8 cellular contexts compared by ENCODE assay signal in the genomic region with DNA sequence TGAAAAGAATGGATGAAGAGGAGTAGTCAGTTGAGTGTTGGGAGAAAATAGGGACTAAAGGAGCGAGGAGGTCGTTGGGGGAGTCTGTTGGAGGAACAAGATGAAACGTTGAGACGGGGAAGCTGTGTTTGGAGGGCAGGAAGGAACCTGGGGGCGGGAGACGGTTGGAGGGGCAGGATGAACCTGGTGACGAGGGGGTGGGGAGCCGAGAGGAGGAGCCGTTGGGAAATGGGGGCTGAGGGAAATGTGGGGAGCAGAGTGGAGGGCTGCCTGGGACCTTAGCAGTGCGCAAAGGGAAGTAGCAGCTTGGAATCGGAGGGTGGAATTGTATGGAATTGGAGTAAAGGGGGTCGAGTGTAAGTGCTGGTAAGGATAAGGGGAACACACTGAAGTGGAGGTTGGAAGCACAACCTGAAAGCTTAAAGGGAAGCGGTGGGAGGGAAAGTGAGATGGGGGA. TPM values are rescaled to one million over a fixed set of nuclear protein-coding genes. Genes with fewer than 3 reads are reported as not detected.
DNase-seq lines count a peak whose midpoint lies in the region; ATAC-seq, FAIRE-seq and TF ChIP-seq lines count a peak whose summit lies in the region.

No MANE protein-coding gene starts in this region.

- CTCF ChIA-PET in A549 (lab: Yijun Ruan, JAX), result interaction anchor here (0.6 to 1.7 kb wide), 7 partner anchors 17 to 243 kb away, joined by 3 to 5 read pairs (median 3); no protein-coding TSS in a partner anchor

- 2% methylated on average over 12 of the region's 13 CpGs for WGBS in A549 (ENCODE audit: missing lambda C conversion rate)
- WGBS in iPS DF 6.9 (ENCODE audit: insufficient coverage, insufficient read length), result no CpG with 5 or more reads among the region's 13 CpGs
- 0 to 1% methylated on average over 13 of the region's 13 CpGs for WGBS in sigmoid colon, 2 donors

- TF ChIP-seq EP300 in A549 (IDR thresholded peaks at IDR 0.05) (no peak), sigmoid colon (IDR thresholded peaks at IDR 0.05) (no peak)

- H3K27ac ChIP-seq in A549, result peak overlapping the region; percentile 88 to 96
- no peak overlapping the region for H3K27ac ChIP-seq in iPS DF 6.9 (ENCODE audit: low read length)
- peak overlapping the region; percentile 82 to 88 (median 84) for H3K27ac ChIP-seq in sigmoid colon

- peak overlapping the region; percentile 86 for H3K4me3 ChIP-seq in A549
- peak overlapping the region; percentile 74 for H3K4me3 ChIP-seq in GM12875 (ENCODE audit: low read depth, low read length)
- H3K4me3 ChIP-seq in astrocyte of the cerebellum (ENCODE audit: low read depth, low read length), result peak overlapping the region; percentile 92
- peak overlapping the region; percentile 95 for H3K4me3 ChIP-seq in iPS DF 6.9 (ENCODE audit: low read length)
- peak overlapping the region; percentile 70 to 93 (median 78) for H3K4me3 ChIP-seq in sigmoid colon

- H3K9me3 ChIP-seq in A549 (no peaks in the 10 kb centered on the region), iPS DF 6.9 (ENCODE audit: control insufficient read depth, insufficient read depth, low read length) (no peaks in the 10 kb centered on the region), sigmoid colon (no peaks in the 10 kb centered on the region)

- intact Hi-C loops in sigmoid colon (cut with DNase I), result loop anchor here (1.0 to 10.0 kb wide), 2 partner anchors 101 to 245 kb away; a partner anchor contains a TSS

- H3K27me3 ChIP-seq in iPS DF 6.9 (ENCODE audit: control insufficient read depth, insufficient read depth, low read length), result no peaks in the 10 kb centered on the region
- no peaks in the 10 kb centered on the region for H3K27me3 ChIP-seq in sigmoid colon

- DNase-seq in A549 (ENCODE audit: low read depth in 1 of 2, low spot score in 1 of 2), result no peak
- peak; percentile 14 for DNase-seq in RPMI7951 (ENCODE audit: low read depth)
- DNase-seq in astrocyte of the cerebellum (ENCODE audit: low read depth), result no peak
- no peak for DNase-seq in iPS DF 6.9 (ENCODE audit: low read depth, low spot score)
- DNase-seq in sigmoid colon, result peak; percentile 62

- ATAC-seq in A549 (peak; percentile 28 to 57; a peak in 4 of 6 replicates), GM18517 (IDR thresholded peaks at IDR 0.05; ENCODE audit: unreplicated experiment) (no peak), HG02763 (IDR thresholded peaks at IDR 0.05; ENCODE audit: unreplicated experiment) (no peak)

- no peak for TF ChIP-seq RAD21 in A549 (conservative IDR thresholded peaks at IDR 0.05 in 1 of 2, IDR thresholded peaks at IDR 0.05 in 1 of 2)

- FAIRE-seq in A549 (lab: Jason Lieb, UNC), result no peak

- no peak for TF ChIP-seq CTCF in A549 (IDR thresholded peaks at IDR 0.05)
- no peak for TF ChIP-seq CTCF in GM12875 (IDR thresholded peaks at IDR 0.05; ENCODE audit: borderline replicate concordance, insufficient read depth, low read depth, low read length)
- no peak for TF ChIP-seq CTCF in astrocyte of the cerebellum (IDR thresholded peaks at IDR 0.05; ENCODE audit: low read depth, low read length, missing control alignments)
- no peak for TF ChIP-seq CTCF in sigmoid colon (IDR thresholded peaks at IDR 0.05)

- POLR2A ChIA-PET in A549 (lab: Yijun Ruan, JAX), result interaction anchor here (0.6 to 2.5 kb wide), 10 partner anchors 10 to 266 kb away, joined by 3 to 13 read pairs (median 7); a partner anchor contains a TSS

- H3K4me1 ChIP-seq in A549 (peaks cover 19% of the 10 kb centered on the region; the same call in 2 of the 3 replicates), iPS DF 6.9 (ENCODE audit: control insufficient read depth, insufficient read depth, low read length) (no peaks in the 10 kb centered on the region), sigmoid colon (peaks cover 0 to 32% (median 26%) of the 10 kb centered on the region in 4 donors)

- in situ Hi-C loops in astrocyte of the cerebellum (cut with HindIII; ENCODE audit: low sequenced_read_pairs), result no loop called here

- H3K36me3 ChIP-seq in iPS DF 6.9 (ENCODE audit: control insufficient read depth, insufficient read depth, low read length) (no peaks in the 10 kb centered on the region; the same call in 1 of the 2 replicates), sigmoid colon (no peaks in the 10 kb centered on the region)

- TF ChIP-seq POLR2A in A549 (IDR thresholded peaks at IDR 0.05; ENCODE audit: low read length) (no peak), sigmoid colon (IDR thresholded peaks at IDR 0.05) (no peak)

- H3K4me2 ChIP-seq in A549, result peak overlapping the region; percentile 84

TF ChIP-seq in A549, 52 proteins besides CTCF, POLR2A, EP300 and RAD21 (continues in another document):
- TF ChIP-seq, protein P1, sequence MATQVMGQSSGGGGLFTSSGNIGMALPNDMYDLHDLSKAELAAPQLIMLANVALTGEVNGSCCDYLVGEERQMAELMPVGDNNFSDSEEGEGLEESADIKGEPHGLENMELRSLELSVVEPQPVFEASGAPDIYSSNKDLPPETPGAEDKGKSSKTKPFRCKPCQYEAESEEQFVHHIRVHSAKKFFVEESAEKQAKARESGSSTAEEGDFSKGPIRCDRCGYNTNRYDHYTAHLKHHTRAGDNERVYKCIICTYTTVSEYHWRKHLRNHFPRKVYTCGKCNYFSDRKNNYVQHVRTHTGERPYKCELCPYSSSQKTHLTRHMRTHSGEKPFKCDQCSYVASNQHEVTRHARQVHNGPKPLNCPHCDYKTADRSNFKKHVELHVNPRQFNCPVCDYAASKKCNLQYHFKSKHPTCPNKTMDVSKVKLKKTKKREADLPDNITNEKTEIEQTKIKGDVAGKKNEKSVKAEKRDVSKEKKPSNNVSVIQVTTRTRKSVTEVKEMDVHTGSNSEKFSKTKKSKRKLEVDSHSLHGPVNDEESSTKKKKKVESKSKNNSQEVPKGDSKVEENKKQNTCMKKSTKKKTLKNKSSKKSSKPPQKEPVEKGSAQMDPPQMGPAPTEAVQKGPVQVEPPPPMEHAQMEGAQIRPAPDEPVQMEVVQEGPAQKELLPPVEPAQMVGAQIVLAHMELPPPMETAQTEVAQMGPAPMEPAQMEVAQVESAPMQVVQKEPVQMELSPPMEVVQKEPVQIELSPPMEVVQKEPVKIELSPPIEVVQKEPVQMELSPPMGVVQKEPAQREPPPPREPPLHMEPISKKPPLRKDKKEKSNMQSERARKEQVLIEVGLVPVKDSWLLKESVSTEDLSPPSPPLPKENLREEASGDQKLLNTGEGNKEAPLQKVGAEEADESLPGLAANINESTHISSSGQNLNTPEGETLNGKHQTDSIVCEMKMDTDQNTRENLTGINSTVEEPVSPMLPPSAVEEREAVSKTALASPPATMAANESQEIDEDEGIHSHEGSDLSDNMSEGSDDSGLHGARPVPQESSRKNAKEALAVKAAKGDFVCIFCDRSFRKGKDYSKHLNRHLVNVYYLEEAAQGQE (IDR thresholded peaks at IDR 0.05), result no peak
- TF ChIP-seq ZFP36 (IDR thresholded peaks at IDR 0.05; ENCODE audit: borderline replicate concordance, partially characterized antibody) (no peak), HOXA7 (CRISPR knock-in tag; IDR thresholded peaks at IDR 0.05) (no peak), HOXB5 (CRISPR knock-in tag; IDR thresholded peaks at IDR 0.05) (no peak), NR3C1 (IDR thresholded peaks at IDR 0.05) (no peak), BHLHE40 (IDR thresholded peaks at IDR 0.05; ENCODE audit: low read depth, low read length) (no peak), PHF8 (IDR thresholded peaks at IDR 0.05; ENCODE audit: borderline replicate concordance, low read depth) (no peak), HEYL (CRISPR knock-in tag; IDR thresholded peaks at IDR 0.05) (no peak), TP53 (CRISPR knock-in tag; IDR thresholded peaks at IDR 0.05) (no peak), EHF (CRISPR knock-in tag; IDR thresholded peaks at IDR 0.05) (no peak), NFE2L2 (conservative IDR thresholded peaks at IDR 0.05; ENCODE audit: low read length) (no peak), SREBF2 (IDR thresholded peaks at IDR 0.05) (no peak), MYC (IDR thresholded peaks at IDR 0.05; ENCODE audit: borderline replicate concordance, low read length) (no peak), RARB (CRISPR knock-in tag; IDR thresholded peaks at IDR 0.05) (no peak), KDM1A (IDR thresholded peaks at IDR 0.05; ENCODE audit: low read depth) (no peak)
- TF ChIP-seq, protein P2, sequence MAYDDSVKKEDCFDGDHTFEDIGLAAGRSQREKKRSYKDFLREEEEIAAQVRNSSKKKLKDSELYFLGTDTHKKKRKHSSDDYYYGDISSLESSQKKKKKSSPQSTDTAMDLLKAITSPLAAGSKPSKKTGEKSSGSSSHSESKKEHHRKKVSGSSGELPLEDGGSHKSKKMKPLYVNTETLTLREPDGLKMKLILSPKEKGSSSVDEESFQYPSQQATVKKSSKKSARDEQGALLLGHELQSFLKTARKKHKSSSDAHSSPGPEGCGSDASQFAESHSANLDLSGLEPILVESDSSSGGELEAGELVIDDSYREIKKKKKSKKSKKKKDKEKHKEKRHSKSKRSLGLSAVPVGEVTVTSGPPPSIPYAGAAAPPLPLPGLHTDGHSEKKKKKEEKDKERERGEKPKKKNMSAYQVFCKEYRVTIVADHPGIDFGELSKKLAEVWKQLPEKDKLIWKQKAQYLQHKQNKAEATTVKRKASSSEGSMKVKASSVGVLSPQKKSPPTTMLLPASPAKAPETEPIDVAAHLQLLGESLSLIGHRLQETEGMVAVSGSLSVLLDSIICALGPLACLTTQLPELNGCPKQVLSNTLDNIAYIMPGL (CRISPR knock-in tag; IDR thresholded peaks at IDR 0.05; ENCODE audit: borderline replicate concordance), result no peak
- TF ChIP-seq, protein P3, sequence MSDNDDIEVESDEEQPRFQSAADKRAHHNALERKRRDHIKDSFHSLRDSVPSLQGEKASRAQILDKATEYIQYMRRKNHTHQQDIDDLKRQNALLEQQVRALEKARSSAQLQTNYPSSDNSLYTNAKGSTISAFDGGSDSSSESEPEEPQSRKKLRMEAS (IDR thresholded peaks at IDR 0.05), result no peak

RNA-seq across cellular contexts. Expression of a gene that starts 0.6 kb away (rescaled TPM):
- polyA plus RNA-seq in A549 (2011; rRNA removed) (29.5 and 31.2 TPM in 2 replicates), A549 (2017; fragmentation: RNase III; extraction: RNeasy Plus Mini Kit Qiagen cat#74134 plus additional on column Dnase treatment) (12.8 to 14.3 TPM (median 13.1 TPM) in 3 replicates), sigmoid colon (10 to 100 TPM in 1 of 3 donors, 1 to 10 TPM in 2; 7.2 to 11.9 (median 7.6) TPM)
- 10.0 and 10.8 TPM in 2 replicates for polyA plus RNA-seq in A549 (2012; cell fraction: cytosol; rRNA removed)
- polyA plus RNA-seq in A549 (2012; cell fraction: nucleus; rRNA removed), result 4.5 TPM in 2 replicates
- polyA minus RNA-seq in A549 (2011; rRNA and poly(A)+ RNA removed), result 25.1 and 25.3 TPM in 2 replicates
- 19.5 and 24.5 TPM in 2 replicates for total RNA-seq in RPMI7951 (2014; rRNA removed; shearing (Covaris generic))
- 10 to 100 TPM; 12.3 to 17.8 (median 13.5) TPM for total RNA-seq in sigmoid colon

Comparison
In these comparisons a context has a peak if more than half of its experiments do, and no peak if none do; other contexts are left out.
1. ATAC-seq: peak in A549 (2 of 2); none in GM18517 (single experiment) and HG02763 (single experiment).
2. DNase-seq: peak in RPMI7951 (single experiment) and sigmoid colon (single experiment); none in A549 (0 of 2), astrocyte of the cerebellum (single experiment) and iPS DF 6.9 (single experiment).
3. Peak in every context shown above with its lines, with median percentiles within 50 percentile points of each other: H3K4me3 ChIP-seq.